ENCODE assay signal across 8 cellular contexts in genomic region chr3:14467723-14468620, GRCh38.
DNase-seq lines count a peak whose midpoint lies in the region; ATAC-seq and TF ChIP-seq lines count a peak whose summit lies in the region.

No MANE protein-coding gene starts in this region.

- peaks cover 0 to 7% of the 10 kb centered on the region in 2 donors for H3K36me3 Mint-ChIP-seq in activated T-cell treated with anti-CD3 and anti-CD28 coated beads, Interleukin-2, amount 50 U/mL, for 72 hours (ENCODE audit: insufficient read depth in 2 of 2)

- no peaks in the 10 kb centered on the region for H3K27me3 Mint-ChIP-seq in activated T-cell treated with anti-CD3 and anti-CD28 coated beads, Interleukin-2, amount 50 U/mL, for 72 hours (ENCODE audit: low read depth)

- no peak overlapping the region for H3K4me2 ChIP-seq in osteoblast (ENCODE audit: insufficient read depth, low read length)

- peaks cover 5% of the 10 kb centered on the region for H3K4me1 Mint-ChIP-seq in activated T-cell treated with anti-CD3 and anti-CD28 coated beads, Interleukin-2, amount 50 U/mL, for 72 hours (ENCODE audit: low read depth)

- peaks cover 25% of the 10 kb centered on the region for H3K4me1 ChIP-seq in osteoblast (ENCODE audit: insufficient read depth, low read length)

- no peak overlapping the region for H2AFZ ChIP-seq in osteoblast (ENCODE audit: low read length)

- no peaks in the 10 kb centered on the region for H3K9me3 ChIP-seq in osteoblast (ENCODE audit: low read depth, low read length)

- H3K4me3 ChIP-seq in fibroblast of mammary gland (ENCODE audit: control insufficient read depth, low read depth, low read length) (no peak overlapping the region), osteoblast (ENCODE audit: insufficient read depth, low read length) (no peak overlapping the region)

- H4K20me1 ChIP-seq in osteoblast (ENCODE audit: insufficient read depth, low read length) = no peaks in the 10 kb centered on the region

- no peaks in the 10 kb centered on the region for H3K27me3 ChIP-seq in osteoblast (ENCODE audit: insufficient read depth, low read length)

- TF ChIP-seq CTCF in fibroblast of mammary gland (conservative IDR thresholded peaks at IDR 0.05; ENCODE audit: control insufficient read depth, insufficient read depth, low read depth, low read length) (peak; percentile 85), osteoblast (IDR thresholded peaks at IDR 0.05; ENCODE audit: extremely low read depth, low read depth, low read length) (peak; percentile 78)

- H3K27ac Mint-ChIP-seq in activated T-cell treated with anti-CD3 and anti-CD28 coated beads, Interleukin-2, amount 50 U/mL, for 72 hours = peak overlapping the region; percentile 56

- no peak overlapping the region for H3K27ac ChIP-seq in osteoblast (ENCODE audit: low read depth, low read length)

- peaks cover 79% of the 10 kb centered on the region for H3K36me3 ChIP-seq in osteoblast (ENCODE audit: insufficient read depth, low read length)

- DNase-seq in DMS 273 (lab: John Stamatoyannopoulos, UW; ENCODE audit: unreplicated experiment) = peak; percentile 41
- DNase-seq in DMS 273 treated with DMSO at 0.1 percent for 48 hours (lab: John Stamatoyannopoulos, UW) = no peak
- DNase-seq in NCI-H460 (ENCODE audit: extremely low read depth, low read depth) = peak; percentile 21
- DNase-seq in activated T-cell treated with anti-CD3 and anti-CD28 coated beads, Interleukin-2, amount 50 U/mL, for 72 hours = peak; percentile 34 to 47
- peak; percentile 47 for DNase-seq in fibroblast of mammary gland (ENCODE audit: low read depth)
- DNase-seq in osteoblast (ENCODE audit: insufficient read length, low spot score, missing footprints) = peak; percentile 92
- no peak for DNase-seq in NCI-H2107 (lab: John Stamatoyannopoulos, UW)

- H3K4me3 Mint-ChIP-seq in activated T-cell treated with anti-CD3 and anti-CD28 coated beads, Interleukin-2, amount 50 U/mL, for 72 hours = no peak overlapping the region

- H3K9me3 Mint-ChIP-seq in activated T-cell treated with anti-CD3 and anti-CD28 coated beads, Interleukin-2, amount 50 U/mL, for 72 hours = no peaks in the 10 kb centered on the region

- no peaks in the 10 kb centered on the region for H3K79me2 ChIP-seq in osteoblast (ENCODE audit: insufficient read depth, low read length)

- peak; percentile 56 to 66 for ATAC-seq in activated T-cell treated with anti-CD3 and anti-CD28 coated beads, Interleukin-2, amount 50 U/mL, for 72 hours (replicated peaks in 1 of 2)
- ATAC-seq in HG03439 (IDR thresholded peaks at IDR 0.05; ENCODE audit: unreplicated experiment) = no peak

Comparison
In these comparisons a context has a peak if more than half of its experiments do, and no peak if none do; other contexts are left out.
1. DNase-seq: peak in DMS 273 (single experiment), NCI-H460 (single experiment), activated T-cell treated with anti-CD3 and anti-CD28 coated beads, Interleukin-2, amount 50 U/mL, for 72 hours (2 of 2), fibroblast of mammary gland (single experiment) and osteoblast (single experiment); none in DMS 273 treated with DMSO at 0.1 percent for 48 hours (single experiment) and NCI-H2107 (single experiment).